Comparison of ENCODE assay signal across 8 cellular contexts in the genomic region with DNA sequence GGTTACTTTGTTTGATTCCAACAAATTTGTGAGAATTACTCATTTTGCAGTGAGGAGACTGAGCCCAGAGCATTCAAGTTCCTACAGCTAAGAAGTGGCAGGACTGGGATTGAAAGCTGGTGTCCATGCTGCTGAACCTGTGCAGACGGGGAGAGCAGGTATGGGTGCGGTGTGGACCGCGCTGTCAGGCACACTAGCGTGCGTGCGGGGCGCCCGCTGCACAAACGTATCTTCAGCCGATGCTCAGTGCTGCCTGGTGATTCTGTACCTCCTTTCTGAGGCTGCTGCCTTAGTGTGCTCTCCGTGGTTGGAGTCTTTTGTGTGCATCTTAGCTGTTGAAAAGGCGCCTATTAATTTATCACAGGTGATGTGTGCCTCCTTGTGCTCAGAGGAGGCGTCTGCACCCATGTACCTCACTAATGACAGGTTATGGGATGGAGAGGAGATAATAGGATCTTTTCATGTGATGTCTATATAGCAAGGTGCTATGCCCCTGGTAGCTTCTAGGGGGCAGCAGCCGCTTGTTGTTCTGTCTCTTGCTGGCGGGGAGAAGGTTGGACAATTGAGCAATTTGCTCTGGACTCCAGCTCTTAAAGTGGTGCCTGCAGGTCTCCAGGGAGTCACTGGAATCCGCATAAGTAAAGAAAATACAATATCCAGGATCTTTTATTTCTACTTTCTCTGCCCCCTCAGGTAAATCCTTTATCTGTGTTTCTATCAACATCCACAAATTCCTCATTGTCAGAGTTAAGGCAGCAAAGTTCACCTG. TPM values are rescaled to one million over a fixed set of nuclear protein-coding genes. Genes with fewer than 3 reads are reported as not detected.
DNase-seq lines count a peak whose midpoint lies in the region; ATAC-seq and TF ChIP-seq lines count a peak whose summit lies in the region.

No MANE protein-coding gene starts in this region.

- peak overlapping the region; percentile 28; the same call in 1 of the 2 replicates for H3K27ac ChIP-seq in 22Rv1
- H3K27ac ChIP-seq in cardiac muscle cell = no peak overlapping the region
- no peak overlapping the region for H3K27ac ChIP-seq in psoas muscle

- H3K4me3 Mint-ChIP-seq in activated naive CD8-positive, alpha-beta T cell = no peak overlapping the region

- H3K36me3 ChIP-seq in cardiac muscle cell = no peaks in the 10 kb centered on the region
- no peaks in the 10 kb centered on the region for H3K36me3 ChIP-seq in psoas muscle (ENCODE audit: insufficient read depth in 1 of 2, low read depth in 1 of 2)

- H3K9me3 ChIP-seq in cardiac muscle cell (ENCODE audit: low read depth) = no peaks in the 10 kb centered on the region
- H3K9me3 ChIP-seq in psoas muscle = no peaks in the 10 kb centered on the region

- no peaks in the 10 kb centered on the region for H3K36me3 Mint-ChIP-seq in activated naive CD8-positive, alpha-beta T cell

- H3K27me3 ChIP-seq in cardiac muscle cell = no peaks in the 10 kb centered on the region
- H3K27me3 ChIP-seq in psoas muscle (ENCODE audit: insufficient read depth in 3 of 3, low read length in 2 of 3) = no peaks in the 10 kb centered on the region

- peak; percentile 93 for TF ChIP-seq CTCF in 22Rv1 (IDR thresholded peaks at IDR 0.05)
- peak; percentile 89 for TF ChIP-seq CTCF in GM12873 (IDR thresholded peaks at IDR 0.05; ENCODE audit: insufficient read depth, low read depth, low read length, missing control alignments)
- TF ChIP-seq CTCF in cardiac muscle cell (IDR thresholded peaks at IDR 0.05; ENCODE audit: low read depth, low read length) = peak; percentile 93
- peak; percentile 87 for TF ChIP-seq CTCF in psoas muscle (IDR thresholded peaks at IDR 0.05)

- peak overlapping the region; percentile 61 for H3K27ac Mint-ChIP-seq in activated naive CD8-positive, alpha-beta T cell

- ATAC-seq in psoas muscle (peak; percentile 74 to 82 (median 78)), GM18870 (IDR thresholded peaks at IDR 0.05; ENCODE audit: unreplicated experiment) (no peak)

- H3K9me3 Mint-ChIP-seq in activated naive CD8-positive, alpha-beta T cell (ENCODE audit: low read depth) = no peaks in the 10 kb centered on the region

- no peaks in the 10 kb centered on the region for H3K27me3 Mint-ChIP-seq in activated naive CD8-positive, alpha-beta T cell

- DNase-seq in NCI-H1105 (lab: John Stamatoyannopoulos, UW) = peak; percentile 88
- DNase-seq in SK-MEL-5 (ENCODE audit: low read depth, low spot score) = peak; percentile 73
- peak; percentile 83 to 93 for DNase-seq in cardiac muscle cell (ENCODE audit: low read depth in 1 of 2, low spot score in 1 of 2)
- peak; percentile 61 to 81 for DNase-seq in psoas muscle

- no peak overlapping the region for H3K4me3 ChIP-seq in cardiac muscle cell
- H3K4me3 ChIP-seq in psoas muscle = no peak overlapping the region

- 72 to 75% (median 74%) methylated on average over 17 of the region's 17 CpGs for WGBS in psoas muscle, 3 donors

- in situ Hi-C loops in SK-MEL-5 (cut with HindIII; ENCODE audit: low pct_unique_long_range_greater_than_20kb, low sequenced_read_pairs) = no loop called here

- peaks cover 52% of the 10 kb centered on the region for H3K4me1 Mint-ChIP-seq in activated naive CD8-positive, alpha-beta T cell (ENCODE audit: low read depth)

- peaks cover 15% of the 10 kb centered on the region for H3K4me1 ChIP-seq in cardiac muscle cell (ENCODE audit: low read depth)
- peaks cover 46% of the 10 kb centered on the region for H3K4me1 ChIP-seq in psoas muscle

- intact Hi-C loops in psoas muscle (cut with DNase I) = loop anchor here in 1 of 2 donors (5.0 kb wide), 1 partner anchor 360 kb away; no protein-coding TSS in a partner anchor

RNA-seq across cellular contexts. Expression of gene PEX14, which starts 32.5 kb away (rescaled TPM):
- total RNA-seq in SK-MEL-5 (2014; rRNA removed; shearing (Covaris generic)) = 9.7 and 14.4 TPM in 2 replicates
- polyA plus RNA-seq in SK-MEL-5 (2015; cell fraction: cytosol; rRNA removed) = 13.1 and 13.3 TPM in 2 replicates
- 9.3 and 12.1 TPM in 2 replicates for polyA plus RNA-seq in SK-MEL-5 (2015; cell fraction: nucleus; rRNA removed)
- 29.2 and 32.1 TPM in 2 replicates for total RNA-seq in cardiac muscle cell
- polyA plus RNA-seq in cardiac muscle cell = 25.0 and 25.7 TPM in 2 replicates
- total RNA-seq in psoas muscle = 10 to 100 TPM; 13.7 to 23.5 (median 20.8) TPM
- 10 to 100 TPM; 20.1 to 20.8 (median 20.7) TPM for polyA plus RNA-seq in psoas muscle

RNA-seq across cellular contexts. Expression of gene DFFA, which starts 35.0 kb away (rescaled TPM):
- 43.1 and 43.9 TPM in 2 replicates for total RNA-seq in SK-MEL-5 (2014; rRNA removed; shearing (Covaris generic))
- polyA plus RNA-seq in SK-MEL-5 (2015; cell fraction: cytosol; rRNA removed) = 35.5 and 39.7 TPM in 2 replicates
- 10.5 and 10.6 TPM in 2 replicates for polyA plus RNA-seq in SK-MEL-5 (2015; cell fraction: nucleus; rRNA removed)
- 42.0 and 53.6 TPM in 2 replicates for total RNA-seq in cardiac muscle cell
- polyA plus RNA-seq in cardiac muscle cell = 47.5 and 69.4 TPM in 2 replicates
- 10 to 100 TPM; 18.6 to 26.8 (median 21.6) TPM for total RNA-seq in psoas muscle
- 10 to 100 TPM; 11.5 to 20.9 (median 20.4) TPM for polyA plus RNA-seq in psoas muscle

RNA-seq across cellular contexts. Expression of gene CORT, which starts 57.5 kb away (rescaled TPM):
- total RNA-seq in SK-MEL-5 (2014; rRNA removed; shearing (Covaris generic)) = not detected in 2 replicates
- 0.20 TPM in 1 of 2 replicates, not detected in the other for polyA plus RNA-seq in SK-MEL-5 (2015; cell fraction: cytosol; rRNA removed)
- 2.4 TPM in 1 of 2 replicates, not detected in the other for polyA plus RNA-seq in SK-MEL-5 (2015; cell fraction: nucleus; rRNA removed)
- total RNA-seq in cardiac muscle cell (2.3 and 3.1 TPM in 2 replicates), psoas muscle (not detected)
- polyA plus RNA-seq in cardiac muscle cell (1.2 and 2.3 TPM in 2 replicates), psoas muscle (1 to 10 TPM in 1 of 3 donors, under 1 TPM in 1, not detected in 1; 0.18 to 1.1 TPM)
